Comparison of ENCODE assay signal across 18 cellular contexts in genomic region chr5:150361301-150361700, GRCh38. TPM values are rescaled to one million over a fixed set of nuclear protein-coding genes. Genes with fewer than 3 reads are reported as not detected.
DNase-seq lines count a peak whose midpoint lies in the region; ATAC-seq and TF ChIP-seq lines count a peak whose summit lies in the region.
"Had no signal": no experiment of that assay in that cellular context is flagged by ENCODE, and none has a peak within 500 bp of the region (broad histone marks: within the 10 kb centered on the region; RNA-seq: fewer than 3 reads in every experiment).

No MANE protein-coding gene starts in this region.

- POLR2A ChIA-PET in CD4-positive, alpha-beta T cell (lab: Charles Lee), result interaction anchor here (1.4 kb wide), 1 partner anchor 89 kb away, joined by 3 read pairs; the partner anchor contains the start of gene RPS14

- H3K9me3 Mint-ChIP-seq in CD4-positive, alpha-beta T cell, result no peaks in the 10 kb centered on the region
- no peaks in the 10 kb centered on the region for H3K9me3 Mint-ChIP-seq in nephron progenitor cell
- H3K9me3 Mint-ChIP-seq: activated CD8-positive, alpha-beta T cell treated with anti-CD3 and anti-CD28 coated beads for 36 hours; mesothelial cell of epicardium; stimulated activated naive CD8-positive, alpha-beta T cell treated with anti-CD3 and anti-CD28 coated beads, Interleukin-15, Interleukin-2, amounts not matched to agents 100 ng/mL and 50 ng/mL, for 24 hours had no signal

- TF ChIP-seq CTCF in CD4-positive, alpha-beta T cell (IDR thresholded peaks at IDR 0.05), result no peak
- TF ChIP-seq CTCF in heart right ventricle (IDR thresholded peaks at IDR 0.05) (no peak), nephron progenitor cell (IDR thresholded peaks at IDR 0.05) (no peak)

- no peak overlapping the region for H3K4me3 ChIP-seq in heart right ventricle

- CTCF ChIA-PET in CD4-positive, alpha-beta T cell (lab: Charles Lee), result interaction anchor here (1.4 kb wide), 1 partner anchor 89 kb away, joined by 5 read pairs; the partner anchor contains the start of gene RPS14

- no peak overlapping the region for H3K27ac Mint-ChIP-seq in CD4-positive, alpha-beta T cell
- no peak overlapping the region for H3K27ac Mint-ChIP-seq in T-helper 17 cell
- H3K27ac Mint-ChIP-seq in nephron progenitor cell, result no peak overlapping the region
- H3K27ac Mint-ChIP-seq: mesothelial cell of epicardium; stimulated activated naive CD8-positive, alpha-beta T cell treated with anti-CD3 and anti-CD28 coated beads, Interleukin-15, Interleukin-2, amounts not matched to agents 100 ng/mL and 50 ng/mL, for 24 hours had no signal

- peaks cover 0 to 66% (median 18%) of the 10 kb centered on the region in 9 donors for H3K36me3 ChIP-seq in heart right ventricle

- WGBS in heart right ventricle, 2 donors, result 76 to 87% methylated on average over 1 of the region's 1 CpG

- no peaks in the 10 kb centered on the region for H3K27me3 ChIP-seq in CD4-positive, alpha-beta T cell (ENCODE audit: control insufficient read depth, insufficient read depth, low read length)
- no peaks in the 10 kb centered on the region for H3K27me3 ChIP-seq in heart right ventricle

- H3K4me1 Mint-ChIP-seq in CD4-positive, alpha-beta T cell (ENCODE audit: low read depth), result peaks cover 55% of the 10 kb centered on the region
- H3K4me1 Mint-ChIP-seq in T-helper 17 cell (peaks cover 47% of the 10 kb centered on the region), nephron progenitor cell (peaks cover 26% of the 10 kb centered on the region)

- no peak overlapping the region for H3K27ac ChIP-seq in CD4-positive, alpha-beta T cell (ENCODE audit: low read depth, low read length)
- H3K27ac ChIP-seq in heart right ventricle, result no peak overlapping the region

- no peak for DNase-seq in CD4-positive, alpha-beta T cell
- no peak for DNase-seq in heart right ventricle
- no peak for DNase-seq in NCI-H510A (lab: John Stamatoyannopoulos, UW)
- no peak for DNase-seq in T-helper 17 cell
- DNase-seq in nephron progenitor cell, result no peak
- DNase-seq: activated CD8-positive, alpha-beta T cell treated with anti-CD3 and anti-CD28 coated beads for 36 hours; activated gamma-delta T cell; COR-L47; cortex of kidney; erythroblast; GDM1; head of caudate nucleus; occipital lobe had no signal

- no peaks in the 10 kb centered on the region for H3K9me3 ChIP-seq in CD4-positive, alpha-beta T cell (ENCODE audit: control insufficient read depth, low read length)
- H3K9me3 ChIP-seq in heart right ventricle, result no peaks in the 10 kb centered on the region
- H3K9me3 ChIP-seq in T-helper 17 cell (ENCODE audit: control insufficient read depth, low read length, poor library complexity, severe bottlenecking), result no peaks in the 10 kb centered on the region

- no peaks in the 10 kb centered on the region for H3K27me3 Mint-ChIP-seq in CD4-positive, alpha-beta T cell
- H3K27me3 Mint-ChIP-seq in T-helper 17 cell (no peaks in the 10 kb centered on the region), nephron progenitor cell (ENCODE audit: low read depth, poor library complexity) (peaks cover 3% of the 10 kb centered on the region)
- H3K27me3 Mint-ChIP-seq: activated CD8-positive, alpha-beta T cell treated with anti-CD3 and anti-CD28 coated beads for 36 hours; stimulated activated naive CD8-positive, alpha-beta T cell treated with anti-CD3 and anti-CD28 coated beads, Interleukin-15, Interleukin-2, amounts not matched to agents 100 ng/mL and 50 ng/mL, for 24 hours had no signal

- intact Hi-C loops in CD4-positive, alpha-beta T cell (cut with DNase I, micrococcal nuclease), result loop anchor here in 1 of 2 experiments (5.0 kb wide), 1 partner anchor 41 kb away; no protein-coding TSS in a partner anchor
- intact Hi-C loops in heart right ventricle (cut with DNase I), result no loop called here

- no peak for ATAC-seq in CD4-positive, alpha-beta T cell (ENCODE audit: poor library complexity)
- ATAC-seq in GM18868 (IDR thresholded peaks at IDR 0.05; ENCODE audit: unreplicated experiment) (peak; percentile 24), HG02571 (IDR thresholded peaks at IDR 0.05; ENCODE audit: unreplicated experiment) (peak; percentile 47), HG03432 (IDR thresholded peaks at IDR 0.05; ENCODE audit: unreplicated experiment) (peak; percentile 24), heart right ventricle (no peak), T-helper 17 cell (no peak)
- ATAC-seq: activated CD8-positive, alpha-beta T cell treated with anti-CD3 and anti-CD28 coated beads for 36 hours had no signal

- H3K4me1 ChIP-seq in heart right ventricle, result peaks cover 0 to 20% (median 16%) of the 10 kb centered on the region in 9 donors

- H3K4me3 Mint-ChIP-seq in CD4-positive, alpha-beta T cell, result peak overlapping the region; percentile 13
- H3K4me3 Mint-ChIP-seq in T-helper 17 cell (no peak overlapping the region), nephron progenitor cell (no peak overlapping the region)
- H3K4me3 Mint-ChIP-seq: activated CD8-positive, alpha-beta T cell treated with anti-CD3 and anti-CD28 coated beads for 36 hours; mesothelial cell of epicardium; stimulated activated naive CD8-positive, alpha-beta T cell treated with anti-CD3 and anti-CD28 coated beads, Interleukin-15, Interleukin-2, amounts not matched to agents 100 ng/mL and 50 ng/mL, for 24 hours had no signal

- H3K36me3 Mint-ChIP-seq in CD4-positive, alpha-beta T cell (ENCODE audit: low read depth), result peaks cover 57% of the 10 kb centered on the region
- H3K36me3 Mint-ChIP-seq in T-helper 17 cell (ENCODE audit: low read depth) (peaks cover 11% of the 10 kb centered on the region), nephron progenitor cell (ENCODE audit: low read depth) (peaks cover 38% of the 10 kb centered on the region)

RNA-seq across cellular contexts. Expression of gene TCOF1, which starts 3.8 kb away (rescaled TPM):
- total RNA-seq in CD4-positive, alpha-beta T cell, result 10 to 100 TPM; 40.4 to 43.2 TPM
- total RNA-seq in heart right ventricle (10 to 100 TPM; 12.4 to 21.3 (median 14.3) TPM), T-helper 17 cell (10 to 100 TPM; 49.2 to 57.3 TPM)
- 10 to 100 TPM; 12.6 to 14.1 TPM for polyA plus RNA-seq in heart right ventricle

RNA-seq across cellular contexts. Expression of gene CD74, which starts 51.4 kb away (rescaled TPM):
- 100 to 1,000 TPM; 299 to 303 TPM for total RNA-seq in CD4-positive, alpha-beta T cell
- total RNA-seq in heart right ventricle (1,000 to 10,000 TPM in 1 of 10 donors, 100 to 1,000 TPM in 9; 120 to 2,270 (median 303) TPM), T-helper 17 cell (100 to 1,000 TPM; 477 to 721 TPM)
- 100 to 1,000 TPM; 211 to 298 TPM for polyA plus RNA-seq in heart right ventricle

RNA-seq across cellular contexts. Expression of gene ARSI, which starts 58.6 kb away (rescaled TPM):
- total RNA-seq in CD4-positive, alpha-beta T cell, result under 1 TPM; 0.22 to 0.56 TPM
- total RNA-seq in heart right ventricle (under 1 TPM in 9 of 10 donors, not detected in 1; 0.11 to 0.65 (median 0.32) TPM), T-helper 17 cell (not detected)
- polyA plus RNA-seq in heart right ventricle, result under 1 TPM in 1 of 2 donors, not detected in 1; 0.43 TPM
- total RNA-seq: activated CD8-positive, alpha-beta T cell treated with anti-CD3 and anti-CD28 coated beads for 36 hours had no signal

Comparison
In these comparisons a context has a peak if more than half of its experiments do, and no peak if none do; other contexts are left out.
1. ATAC-seq: peak in GM18868 (single experiment), HG02571 (single experiment) and HG03432 (single experiment); none in CD4-positive, alpha-beta T cell (single experiment), heart right ventricle (0 of 8) and T-helper 17 cell (single experiment).